ENCODE assay signal across 8 cellular contexts in genomic region chr19:41959056-41960053, GRCh38. TPM values are rescaled to one million over a fixed set of nuclear protein-coding genes. Genes with fewer than 3 reads are reported as not detected.
DNase-seq lines count a peak whose midpoint lies in the region; ATAC-seq and TF ChIP-seq lines count a peak whose summit lies in the region.

TSS of gene RABAC1 (minus strand) at chr19:41959321. CDS start at chr19:41959292, 29 bp downstream.

- 5% methylated on average over 42 to 46 of the region's 46 CpGs for whole genome bisulfite sequencing in esophagus, 2 donors

- in situ Hi-C loops in KBM-7 (cut with MboI; ENCODE audit: low pct_unique_long_range_greater_than_20kb, low sequenced_read_pairs) = no loop called here

- H3K9ac ChIP-seq in muscle layer of colon (ENCODE audit: low read length) = peak within 1 kb of the TSS; percentile 16

- H3K36me3 ChIP-seq in esophagus (ENCODE audit: control insufficient read depth in 2 of 2, insufficient read depth in 2 of 2, low read length in 1 of 2) (peaks cover 0 to 11% of the 10 kb centered on the region in 2 donors), muscle layer of colon (ENCODE audit: insufficient read depth, low read length) (peaks cover 5% of the 10 kb centered on the region)

- DNase-seq in DMS153 (lab: John Stamatoyannopoulos, UW) (peak; percentile 92), KBM-7 (peak; percentile 91)
- DNase-seq in activated T-cell treated with anti-CD3 and anti-CD28 coated beads, Interleukin-2, amount 50 U/mL, for 24 hours = peak; percentile 91
- DNase-seq in stimulated activated CD8-positive, alpha-beta memory T cell treated with anti-CD3 and anti-CD28 coated beads, Interleukin-7, amount 100 ng/mL, for 24 hours (ENCODE audit: low read depth) = peak; percentile 70

- H3K9me3 Mint-ChIP-seq in activated T-cell treated with anti-CD3 and anti-CD28 coated beads, Interleukin-2, amount 50 U/mL, for 24 hours = no peaks in the 10 kb centered on the region

- no peaks in the 10 kb centered on the region for H3K27me3 Mint-ChIP-seq in activated T-cell treated with anti-CD3 and anti-CD28 coated beads, Interleukin-2, amount 50 U/mL, for 24 hours

- peaks cover 0 to 6% of the 10 kb centered on the region in 2 donors for H3K4me1 ChIP-seq in esophagus (ENCODE audit: control insufficient read depth in 2 of 2, insufficient read depth in 2 of 2, low read length in 1 of 2)
- peaks cover 12% of the 10 kb centered on the region for H3K4me1 ChIP-seq in muscle layer of colon (ENCODE audit: insufficient read depth, low read length)

- H3K4me3 ChIP-seq in esophagus (ENCODE audit: low read depth in 1 of 2, low read length in 2 of 2) (peak within 1 kb of the TSS; percentile 74 to 79), muscle layer of colon (ENCODE audit: low read depth in 1 of 2, low read length in 2 of 2) (peak within 1 kb of the TSS; percentile 55 to 86)

- H3K27me3 ChIP-seq in esophagus (ENCODE audit: control insufficient read depth in 1 of 2, insufficient read depth in 2 of 2, low read length in 2 of 2) (no peaks in the 10 kb centered on the region), muscle layer of colon (ENCODE audit: control insufficient read depth in 1 of 2, insufficient read depth in 2 of 2, low read length in 2 of 2) (no peaks in the 10 kb centered on the region)

- H3K27ac Mint-ChIP-seq in activated T-cell treated with anti-CD3 and anti-CD28 coated beads, Interleukin-2, amount 50 U/mL, for 24 hours = peak within 1 kb of the TSS; percentile 90

- peak within 1 kb of the TSS; percentile 83 for H3K4me3 Mint-ChIP-seq in activated T-cell treated with anti-CD3 and anti-CD28 coated beads, Interleukin-2, amount 50 U/mL, for 24 hours

- peak; percentile 76 for ATAC-seq in GM21576 (IDR thresholded peaks at IDR 0.05; ENCODE audit: unreplicated experiment)

- H3K36me3 Mint-ChIP-seq in activated T-cell treated with anti-CD3 and anti-CD28 coated beads, Interleukin-2, amount 50 U/mL, for 24 hours (ENCODE audit: low read depth) = peaks cover 16% of the 10 kb centered on the region

- H3K9me3 ChIP-seq in esophagus (ENCODE audit: control insufficient read depth in 2 of 2, insufficient read depth in 1 of 2, low read depth in 1 of 2, low read length in 1 of 2) = no peaks in the 10 kb centered on the region
- H3K9me3 ChIP-seq in muscle layer of colon (ENCODE audit: low read length) = no peaks in the 10 kb centered on the region

- H3K27ac ChIP-seq in esophagus (ENCODE audit: low read depth in 2 of 2, low read length in 1 of 2) = peak within 1 kb of the TSS; percentile 84 to 91
- H3K27ac ChIP-seq in muscle layer of colon (ENCODE audit: low read depth, low read length) = peak within 1 kb of the TSS; percentile 86

- H3K4me1 Mint-ChIP-seq in activated T-cell treated with anti-CD3 and anti-CD28 coated beads, Interleukin-2, amount 50 U/mL, for 24 hours (ENCODE audit: low read depth) = peaks cover 19% of the 10 kb centered on the region

TF ChIP-seq in PFSK-1, 5 proteins besides CTCF, POLR2A, EP300 and RAD21:
- TF ChIP-seq POLR2AphosphoS5 (IDR thresholded peaks at IDR 0.05; ENCODE audit: low read depth, low read length) (peak; percentile 63), FOXP2 (optimal IDR thresholded peaks at IDR 0.05; ENCODE audit: borderline replicate concordance, extremely low read depth, extremely low read length, insufficient read depth) (peak; percentile 54), SIN3A (IDR thresholded peaks at IDR 0.05; ENCODE audit: borderline replicate concordance, insufficient read depth, low read length) (no peak), REST (IDR thresholded peaks at IDR 0.05; ENCODE audit: insufficient read depth in 1 of 2, low read depth in 2 of 2, low read length in 2 of 2) (0 out of 4 replicates have a peak, but pooled peaks of 1 of the 2 experiments have one; percentile 32), TAF1 (IDR thresholded peaks at IDR 0.05; ENCODE audit: borderline replicate concordance, insufficient read depth, low read length) (no peak)

RNA-seq across cellular contexts. Expression of gene RABAC1, which starts in this region (rescaled TPM):
- 302 TPM for polyA plus RNA-seq in PFSK-1 (2012; ENCODE audit: insufficient read length, low read depth)
- 100 to 1,000 TPM in 1 of 2 donors, 10 to 100 TPM in 1; 77.7 to 121 TPM for polyA plus RNA-seq in esophagus

Comparison
In these comparisons a context has a peak if more than half of its experiments do, and no peak if none do; other contexts are left out.
1. Peak in every context shown above with its lines: DNase-seq, ATAC-seq, H3K4me3 ChIP-seq and H3K27ac ChIP-seq.